ENCODE assay signal across 8 cellular contexts in genomic region chr1:201309420-201309819, GRCh38. TPM values are rescaled to one million over a fixed set of nuclear protein-coding genes. Genes with fewer than 3 reads are reported as not detected.
DNase-seq lines count a peak whose midpoint lies in the region; ATAC-seq and TF ChIP-seq lines count a peak whose summit lies in the region.

No MANE protein-coding gene starts in this region.

- no peaks in the 10 kb centered on the region for H3K27me3 ChIP-seq in vagina

- peaks cover 74% of the 10 kb centered on the region for H3K4me1 ChIP-seq in vagina

- no peak for ATAC-seq in HG03159 (IDR thresholded peaks at IDR 0.05; ENCODE audit: unreplicated experiment)

- TF ChIP-seq CTCF in brain (conservative IDR thresholded peaks at IDR 0.05) (peak in 1 of 2 experiments; percentile 22), vagina (IDR thresholded peaks at IDR 0.05) (no peak)

- H3K4me3 ChIP-seq in vagina: no peak overlapping the region

- H3K27ac Mint-ChIP-seq in activated naive CD4-positive, alpha-beta T cell treated with anti-CD3 and anti-CD28 coated beads, Interleukin-2, amount 10 ng/mL, durations not matched to agents 7 days and 5 days: no peak overlapping the region
- peak overlapping the region in 3 of 5 experiments; percentile 7 to 77 (median 12) for H3K27ac Mint-ChIP-seq in brain

- H3K4me3 Mint-ChIP-seq in activated naive CD4-positive, alpha-beta T cell treated with anti-CD3 and anti-CD28 coated beads, Interleukin-2, amount 10 ng/mL, durations not matched to agents 7 days and 5 days: no peak overlapping the region
- H3K4me3 Mint-ChIP-seq in brain: peak overlapping the region in 2 of 5 experiments; percentile 3 to 24

- no peaks in the 10 kb centered on the region for H3K36me3 Mint-ChIP-seq in activated naive CD4-positive, alpha-beta T cell treated with anti-CD3 and anti-CD28 coated beads, Interleukin-2, amount 10 ng/mL, durations not matched to agents 7 days and 5 days
- no peaks in the 10 kb centered on the region for H3K36me3 Mint-ChIP-seq in brain

- peak overlapping the region; percentile 93 for H3K27ac ChIP-seq in vagina

- peak; percentile 24 for DNase-seq in activated naive CD4-positive, alpha-beta T cell treated with anti-CD3 and anti-CD28 coated beads, Interleukin-2, amount 10 ng/mL, durations not matched to agents 7 days and 5 days
- no peak for DNase-seq in activated naive CD4-positive, alpha-beta T cell (lab: John Stamatoyannopoulos, UW)
- DNase-seq in NCI-H2171 (lab: John Stamatoyannopoulos, UW): peak; percentile 90
- peak; percentile 76 for DNase-seq in kidney tubule cell (ENCODE audit: low spot score)
- DNase-seq in vagina (ENCODE audit: extremely low spot score in 2 of 2): no peak
- no peak for DNase-seq in cortex of kidney (lab: John Stamatoyannopoulos, UW)

- no peaks in the 10 kb centered on the region for H3K9me3 Mint-ChIP-seq in activated naive CD4-positive, alpha-beta T cell treated with anti-CD3 and anti-CD28 coated beads, Interleukin-2, amount 10 ng/mL, durations not matched to agents 7 days and 5 days
- H3K9me3 Mint-ChIP-seq in brain: peaks cover 0 to 3% (median 0%) of the 10 kb centered on the region in 5 experiments

- no peaks in the 10 kb centered on the region for H3K9me3 ChIP-seq in vagina

- CTCF ChIA-PET in activated naive CD4-positive, alpha-beta T cell treated with anti-CD3 and anti-CD28 coated beads, Interleukin-2, amount 10 ng/mL, durations not matched to agents 7 days and 5 days (lab: Charles Lee): interaction anchor here (1.7 kb wide), 1 partner anchor 36 kb away, joined by 4 read pairs; no protein-coding TSS in a partner anchor

- TF ChIP-seq POLR2A in vagina (IDR thresholded peaks at IDR 0.05): no peak

- intact Hi-C loops in vagina (cut with DNase I): no loop called here

- peaks cover 4% of the 10 kb centered on the region for H3K4me1 Mint-ChIP-seq in activated naive CD4-positive, alpha-beta T cell treated with anti-CD3 and anti-CD28 coated beads, Interleukin-2, amount 10 ng/mL, durations not matched to agents 7 days and 5 days
- peaks cover 49% of the 10 kb centered on the region for H3K4me1 Mint-ChIP-seq in brain

- H3K27me3 Mint-ChIP-seq in activated naive CD4-positive, alpha-beta T cell treated with anti-CD3 and anti-CD28 coated beads, Interleukin-2, amount 10 ng/mL, durations not matched to agents 7 days and 5 days: peaks cover 66% of the 10 kb centered on the region
- peaks cover 27% of the 10 kb centered on the region for H3K27me3 Mint-ChIP-seq in brain

- peaks cover 0 to 12% of the 10 kb centered on the region in 2 donors for H3K36me3 ChIP-seq in vagina

RNA-seq across cellular contexts. Expression of gene PKP1, which starts 26.1 kb away (rescaled TPM):
- 0.24 TPM for polyA plus RNA-seq in brain (ENCODE audit: insufficient read depth, low read depth, low replicate concordance)
- total RNA-seq in vagina: 409 TPM

Comparison
In these comparisons a context has a peak if more than half of its experiments do, and no peak if none do; other contexts are left out.
1. DNase-seq: peak in activated naive CD4-positive, alpha-beta T cell treated with anti-CD3 and anti-CD28 coated beads, Interleukin-2, amount 10 ng/mL, durations not matched to agents 7 days and 5 days (single experiment), NCI-H2171 (single experiment) and kidney tubule cell (single experiment); none in activated naive CD4-positive, alpha-beta T cell (0 of 4), vagina (0 of 2) and cortex of kidney (single experiment).